Comparison of ENCODE assay signal across 15 cellular contexts in genomic region chr11:4891996-4892640, GRCh38. TPM values are rescaled to one million over a fixed set of nuclear protein-coding genes. Genes with fewer than 3 reads are reported as not detected.
DNase-seq lines count a peak whose midpoint lies in the region; ATAC-seq and TF ChIP-seq lines count a peak whose summit lies in the region.
"Had no signal": no experiment of that assay in that cellular context is flagged by ENCODE, and none has a peak within 500 bp of the region (broad histone marks: within the 10 kb centered on the region; RNA-seq: fewer than 3 reads in every experiment).

No MANE protein-coding gene starts in this region.

- ATAC-seq in GM21526 (IDR thresholded peaks at IDR 0.05; ENCODE audit: low FRiP score, unreplicated experiment) = no peak

- H3K4me3 ChIP-seq in fibroblast of villous mesenchyme (ENCODE audit: low read depth, low read length) = no peak overlapping the region
- H3K4me3 ChIP-seq: ascending aorta, heart left ventricle had no signal

- TF ChIP-seq CTCF in VCaP (conservative IDR thresholded peaks at IDR 0.05) = peak; percentile 14; the same call in 1 of the 2 replicates
- peak; percentile 19 for TF ChIP-seq CTCF in fibroblast of villous mesenchyme (IDR thresholded peaks at IDR 0.05; ENCODE audit: insufficient read depth, low read depth, low read length)

- peak; percentile 73 for DNase-seq in A172 (ENCODE audit: low spot score)
- peak; percentile 94 for DNase-seq in H4 (ENCODE audit: low spot score)
- peak; percentile 84 for DNase-seq in fibroblast of villous mesenchyme (ENCODE audit: low read depth)
- no peak for DNase-seq in activated naive CD4-positive, alpha-beta T cell (lab: John Stamatoyannopoulos, UW)
- no peak for DNase-seq in activated naive CD4-positive, alpha-beta T cell treated with Interleukin-2 at 50 U/mL for 16 hours
- DNase-seq in cerebellar cortex (ENCODE audit: low spot score) = no peak
- DNase-seq: heart left ventricle; NCI-H345; stimulated activated CD4-positive, alpha-beta T cell treated with anti-CD3 and anti-CD28 coated beads, Interleukin-12 subunit alpha, Interleukin-12 subunit beta, amount 100 ng/mL, for 4 hours; stimulated activated naive CD4-positive, alpha-beta T cell treated with Interleukin-2 at 50 U/mL for 16 hours had no signal

- no peak overlapping the region for H3K27ac ChIP-seq in VCaP
- H3K27ac ChIP-seq: ascending aorta, heart left ventricle, KMS-11 had no signal

RNA-seq across cellular contexts. Expression of gene OR51T1, which starts 10.4 kb away (rescaled TPM):
- total RNA-seq in A172 (2014; rRNA removed; shearing (Covaris generic)) = not detected in 2 replicates
- not detected in 2 replicates for total RNA-seq in H4 (2014; rRNA removed; shearing (Covaris generic))
- not detected in 2 replicates for total RNA-seq in fibroblast of villous mesenchyme
- total RNA-seq: ascending aorta, B cell, heart left ventricle had no signal

RNA-seq across cellular contexts. Expression of gene OR51A7, which starts 11.5 kb away (rescaled TPM):
- total RNA-seq in A172 (2014; rRNA removed; shearing (Covaris generic)) = not detected in 2 replicates
- not detected in 2 replicates for total RNA-seq in H4 (2014; rRNA removed; shearing (Covaris generic))
- not detected in 2 replicates for total RNA-seq in fibroblast of villous mesenchyme
- total RNA-seq: ascending aorta, B cell, heart left ventricle had no signal

RNA-seq across cellular contexts. Expression of gene OR51G2, which starts 27.0 kb away (rescaled TPM):
- total RNA-seq in A172 (2014; rRNA removed; shearing (Covaris generic)) = 0.50 TPM in 1 of 2 replicates, not detected in the other
- not detected in 2 replicates for total RNA-seq in H4 (2014; rRNA removed; shearing (Covaris generic))
- not detected in 2 replicates for total RNA-seq in fibroblast of villous mesenchyme
- total RNA-seq: ascending aorta, B cell, heart left ventricle had no signal

RNA-seq across cellular contexts. Expression of gene OR51G1, which starts 32.0 kb away (rescaled TPM):
- total RNA-seq in A172 (2014; rRNA removed; shearing (Covaris generic)) = not detected in 2 replicates
- total RNA-seq in H4 (2014; rRNA removed; shearing (Covaris generic)) = not detected in 2 replicates
- total RNA-seq in fibroblast of villous mesenchyme = not detected in 2 replicates
- total RNA-seq: ascending aorta, B cell, heart left ventricle had no signal

RNA-seq across cellular contexts. Expression of gene OR51S1, which starts 43.1 kb away (rescaled TPM):
- total RNA-seq in A172 (2014; rRNA removed; shearing (Covaris generic)) = not detected in 2 replicates
- not detected in 2 replicates for total RNA-seq in H4 (2014; rRNA removed; shearing (Covaris generic))
- not detected in 2 replicates for total RNA-seq in fibroblast of villous mesenchyme
- total RNA-seq: ascending aorta, B cell, heart left ventricle had no signal

Comparison
In these comparisons a context has a peak if more than half of its experiments do, and no peak if none do; other contexts are left out.
1. DNase-seq: peak in A172 (single experiment), H4 (single experiment) and fibroblast of villous mesenchyme (single experiment); none in activated naive CD4-positive, alpha-beta T cell (0 of 4), activated naive CD4-positive, alpha-beta T cell treated with Interleukin-2 at 50 U/mL for 16 hours (single experiment) and cerebellar cortex (single experiment).